10 cellular contexts compared by ENCODE assay signal in the genomic region with DNA sequence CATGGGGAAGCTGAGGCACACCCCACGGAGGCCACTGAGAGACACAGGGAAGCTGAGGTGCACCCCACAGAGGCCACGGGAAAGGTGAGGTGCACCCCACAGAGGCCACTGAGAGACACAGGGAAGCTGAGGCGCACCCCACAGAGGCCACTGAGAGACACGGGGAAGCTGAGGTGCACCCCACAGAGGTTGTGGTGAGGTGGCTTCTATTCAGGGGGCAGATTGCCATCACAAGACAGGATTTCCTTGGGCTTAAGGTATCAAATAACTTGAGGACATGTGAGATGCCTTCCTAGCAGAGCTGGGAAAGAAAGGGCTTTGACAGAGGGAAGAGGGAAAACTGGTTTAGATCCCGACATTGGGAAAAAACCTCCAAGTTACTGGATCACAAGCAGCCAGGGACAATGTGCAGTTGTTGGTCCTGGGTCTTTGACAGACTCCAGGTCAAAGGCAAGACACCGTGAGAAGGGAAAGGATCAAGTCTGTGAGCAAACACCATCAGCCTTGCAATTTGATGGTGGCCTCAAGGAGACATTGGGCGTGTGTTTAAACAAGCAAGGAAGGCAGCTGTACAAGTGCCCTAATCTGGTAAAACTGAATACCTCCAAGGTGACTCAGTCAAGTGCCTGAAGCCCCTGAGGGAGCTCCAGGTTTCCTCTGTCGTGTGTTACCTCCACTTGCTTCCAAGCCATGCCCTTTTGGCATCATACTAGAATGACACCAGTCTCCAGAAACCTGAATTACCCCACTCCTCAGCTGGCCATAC.
DNase-seq lines count a peak whose midpoint lies in the region; ATAC-seq and TF ChIP-seq lines count a peak whose summit lies in the region.
"Had no signal": no experiment of that assay in that cellular context is flagged by ENCODE, and none has a peak within 500 bp of the region (broad histone marks: within the 10 kb centered on the region; RNA-seq: fewer than 3 reads in every experiment).

No MANE protein-coding gene starts in this region.

- no peaks in the 10 kb centered on the region for H3K9me2 ChIP-seq in PC-3 (replicated peaks; ENCODE audit: low read length)

- intact Hi-C loops in Caco-2 (cut with micrococcal nuclease; ENCODE audit: unreplicated experiment) (loop anchor here (1.0 to 2.0 kb wide), 4 partner anchors 9 to 101 kb away; no protein-coding TSS in a partner anchor), PC-3 (cut with micrococcal nuclease) (loop anchor here (1.0 to 10.0 kb wide), 3 partner anchors 101 to 201 kb away; no protein-coding TSS in a partner anchor)

- H3K27ac Mint-ChIP-seq in Caco-2 (ENCODE audit: unreplicated experiment), result peak overlapping the region; percentile 92

- ATAC-seq in PC-3, result peak; percentile 89
- ATAC-seq in esophagus mucosa, result peak; percentile 87

- peaks cover 7% of the 10 kb centered on the region for H3K36me3 Mint-ChIP-seq in Caco-2 (ENCODE audit: insufficient read depth, unreplicated experiment)

- TF ChIP-seq CTCF in Caco-2 (IDR thresholded peaks at IDR 0.05; ENCODE audit: insufficient read depth in 1 of 2, low read depth in 1 of 2, low read length in 1 of 2, severe bottlenecking in 1 of 2, unreplicated experiment in 1 of 2), result no peak
- TF ChIP-seq CTCF in PC-3 (conservative IDR thresholded peaks at IDR 0.05; ENCODE audit: low read depth, low read length), result no peak

- no peaks in the 10 kb centered on the region for H3K36me3 ChIP-seq in Caco-2 (ENCODE audit: control insufficient read depth, insufficient read depth, low read length)
- H3K36me3 ChIP-seq in PC-3 (ENCODE audit: low read depth, low read length), result no peaks in the 10 kb centered on the region

- no peaks in the 10 kb centered on the region for H3K27me3 ChIP-seq in Caco-2 (replicated peaks; ENCODE audit: control insufficient read depth, insufficient read depth, low read length)
- H3K27me3 ChIP-seq in PC-3 (ENCODE audit: low read length), result no peaks in the 10 kb centered on the region

- H3K79me2 ChIP-seq in PC-3 (ENCODE audit: low read length), result no peaks in the 10 kb centered on the region

- H3K27ac ChIP-seq in PC-3 (ENCODE audit: low read length), result peak overlapping the region; percentile 95

- no peak overlapping the region for H2AFZ ChIP-seq in PC-3 (ENCODE audit: low read length)

- no peaks in the 10 kb centered on the region for H4K20me1 ChIP-seq in PC-3 (ENCODE audit: low read length)

- H3K9me3 Mint-ChIP-seq in Caco-2 (ENCODE audit: unreplicated experiment), result no peaks in the 10 kb centered on the region
- H3K9me3 Mint-ChIP-seq: activated naive CD4-positive, alpha-beta T cell treated with anti-CD3 and anti-CD28 coated beads, Interleukin-2, amount 50 U/mL, for 72 hours had no signal

- H3K9me3 ChIP-seq in Caco-2 (no peaks in the 10 kb centered on the region), PC-3 (ENCODE audit: low read length) (no peaks in the 10 kb centered on the region)

- no peaks in the 10 kb centered on the region for H3K27me3 Mint-ChIP-seq in Caco-2 (ENCODE audit: insufficient read depth, unreplicated experiment)

- peaks cover 49% of the 10 kb centered on the region for H3K4me1 ChIP-seq in Caco-2
- peaks cover 37% of the 10 kb centered on the region for H3K4me1 ChIP-seq in PC-3 (ENCODE audit: insufficient read depth, low read length)

- POLR2A ChIA-PET in Caco-2 (lab: Charles Lee) (interaction anchor here (1.7 kb wide), 1 partner anchor 10 kb away, joined by 14 read pairs; no protein-coding TSS in a partner anchor), PC-3 (lab: Charles Lee; ENCODE audit: unreplicated experiment) (interaction anchor here (0.5 to 1.1 kb wide), 2 partner anchors 59 to 61 kb away, joined by 3 to 5 read pairs; no protein-coding TSS in a partner anchor)

- H3K4me3 ChIP-seq in Caco-2 (ENCODE audit: low read depth, low read length), result no peak overlapping the region
- H3K4me3 ChIP-seq in PC-3 (ENCODE audit: low read length), result peak overlapping the region; percentile 41; the same call in 1 of the 2 replicates

- peak overlapping the region; percentile 72 for H3K4me2 ChIP-seq in PC-3 (ENCODE audit: low read length)

- CTCF ChIA-PET in Caco-2 (lab: Charles Lee) (interaction anchor here (0.7 to 1.5 kb wide), 9 partner anchors 10 to 203 kb away, joined by 3 to 9 read pairs (median 4); a partner anchor contains a TSS), PC-3 (lab: Charles Lee) (interaction anchor here (0.5 to 0.6 kb wide), 2 partner anchors 67 to 164 kb away, joined by 3 to 7 read pairs; no protein-coding TSS in a partner anchor)

- peak overlapping the region; percentile 37 for H3K4me3 Mint-ChIP-seq in Caco-2 (ENCODE audit: unreplicated experiment)

- H3K9ac ChIP-seq in PC-3 (ENCODE audit: low read length), result peak overlapping the region; percentile 82

- no peaks in the 10 kb centered on the region for H3F3A ChIP-seq in PC-3 (ENCODE audit: low read length, unreplicated experiment)

- DNase-seq in Caco-2, result peak; percentile 80 to 92
- peak; percentile 99 for DNase-seq in PC-3
- peak; percentile 71 for DNase-seq in renal cortical epithelial cell (ENCODE audit: low read depth)
- DNase-seq in AG08396 (ENCODE audit: low spot score), result no peak
- DNase-seq in D341Med (ENCODE audit: low spot score), result no peak
- DNase-seq in activated CD4-positive, alpha-beta T cell treated with anti-CD3 and anti-CD28 coated beads, Interleukin-2, amount 50 U/mL, for 1 hour, result no peak
- DNase-seq in NCI-H128 (lab: John Stamatoyannopoulos, UW; ENCODE audit: unreplicated experiment), result no peak
- DNase-seq: NCI-H2081 had no signal

- BruUV-seq in Caco-2 (replicated peaks; lab: Mats Ljungman, UMichigan) (TSS peak; percentile 74), PC-3 (replicated peaks; lab: Mats Ljungman, UMichigan) (no TSS peak)

- H3K4me1 Mint-ChIP-seq in Caco-2 (ENCODE audit: low read depth, unreplicated experiment), result peaks cover 48% of the 10 kb centered on the region

Comparison
In these comparisons a context has a peak if more than half of its experiments do, and no peak if none do; other contexts are left out.
1. DNase-seq: peak in Caco-2 (2 of 2), PC-3 (single experiment) and renal cortical epithelial cell (single experiment); none in AG08396 (single experiment), D341Med (single experiment), activated CD4-positive, alpha-beta T cell treated with anti-CD3 and anti-CD28 coated beads, Interleukin-2, amount 50 U/mL, for 1 hour (single experiment) and NCI-H128 (single experiment).